Comparison of ENCODE assay signal across 8 cellular contexts in genomic region chr18:68925268-68925667, GRCh38.
DNase-seq lines count a peak whose midpoint lies in the region; ATAC-seq and TF ChIP-seq lines count a peak whose summit lies in the region.

No MANE protein-coding gene starts in this region.

- no peak overlapping the region for H3K27ac Mint-ChIP-seq in endodermal cell

- H3K9ac ChIP-seq in endodermal cell (ENCODE audit: extremely low read depth, low read length, poor library complexity, severe bottlenecking) = no peak overlapping the region

- H3K4me1 ChIP-seq in endodermal cell (ENCODE audit: control insufficient read depth, insufficient read depth, low read length) = no peaks in the 10 kb centered on the region

- no peak overlapping the region for H3K4me3 Mint-ChIP-seq in endodermal cell

- H3K36me3 Mint-ChIP-seq in endodermal cell (ENCODE audit: low read depth) = peaks cover 3% of the 10 kb centered on the region

- H3K27ac ChIP-seq in endodermal cell (ENCODE audit: low read depth, low read length) (no peak overlapping the region), dorsolateral prefrontal cortex (no peak overlapping the region)

- H3K4me3 ChIP-seq in GM12865 (ENCODE audit: low read depth, low read length) (no peak overlapping the region), endodermal cell (ENCODE audit: low read length) (no peak overlapping the region), dorsolateral prefrontal cortex (no peak overlapping the region)

- peaks cover 23% of the 10 kb centered on the region for H3K4me1 Mint-ChIP-seq in endodermal cell

- no peaks in the 10 kb centered on the region for H3K9me3 ChIP-seq in endodermal cell (ENCODE audit: control insufficient read depth, low read length)

- 67% methylated on average over 1 of the region's 1 CpG; no CpG with 5 or more reads in 1 of the 2 experiments for WGBS in endodermal cell (ENCODE audit: insufficient coverage in 1 of 2, insufficient read length in 1 of 2), 2 experiments

- ATAC-seq in GM21390 (IDR thresholded peaks at IDR 0.05; ENCODE audit: unreplicated experiment) (peak; percentile 92), HG03571 (IDR thresholded peaks at IDR 0.05; ENCODE audit: unreplicated experiment) (peak; percentile 62)

- intact Hi-C loops in dorsolateral prefrontal cortex (cut with DNase I) = no loop called here

- H3K27me3 Mint-ChIP-seq in endodermal cell (ENCODE audit: insufficient read depth) = no peaks in the 10 kb centered on the region

- DNase-seq in GM12865 (ENCODE audit: low read depth) = peak; percentile 54
- DNase-seq in endodermal cell = peak; percentile 58
- DNase-seq in foreskin melanocyte = no peak
- no peak for DNase-seq in activated CD4-positive, CD25-positive, alpha-beta regulatory T cell (lab: John Stamatoyannopoulos, UW)
- DNase-seq in dorsolateral prefrontal cortex = no peak
- DNase-seq in amygdala (lab: John Stamatoyannopoulos, UW) = no peak

- H3K9me3 Mint-ChIP-seq in endodermal cell = no peaks in the 10 kb centered on the region

- H3K27me3 ChIP-seq in endodermal cell (ENCODE audit: control insufficient read depth, insufficient read depth, low read length, poor library complexity, severe bottlenecking) (no peaks in the 10 kb centered on the region), dorsolateral prefrontal cortex (no peaks in the 10 kb centered on the region)

- TF ChIP-seq CTCF in GM12865 (IDR thresholded peaks at IDR 0.05; ENCODE audit: insufficient read depth, low read depth, low read length, missing control alignments) = peak; percentile 36
- TF ChIP-seq CTCF in endodermal cell (conservative IDR thresholded peaks at IDR 0.05) = peak; percentile 86
- peak in 17 of 56 donors; percentile 7 to 30 (median 17) for TF ChIP-seq CTCF in dorsolateral prefrontal cortex (IDR thresholded peaks at IDR 0.05 in 54 of 56, conservative IDR thresholded peaks at IDR 0.05 in 2 of 56; ENCODE audit: low read depth in 1 of 56, partially characterized antibody in 56 of 56)

- H3K36me3 ChIP-seq in endodermal cell (ENCODE audit: control insufficient read depth, insufficient read depth, low read length) = no peaks in the 10 kb centered on the region

Comparison
In these comparisons a context has a peak if more than half of its experiments do, and no peak if none do; other contexts are left out.
1. DNase-seq: peak in GM12865 (single experiment) and endodermal cell (single experiment); none in foreskin melanocyte (single experiment), activated CD4-positive, CD25-positive, alpha-beta regulatory T cell (0 of 4), dorsolateral prefrontal cortex (0 of 10) and amygdala (0 of 56).